In genomic region chr1:9270290-9270900, GRCh38 we compare ENCODE assay signal across 11 cellular contexts. TPM values are rescaled to one million over a fixed set of nuclear protein-coding genes. Genes with fewer than 3 reads are reported as not detected.
DNase-seq lines count a peak whose midpoint lies in the region; ATAC-seq and TF ChIP-seq lines count a peak whose summit lies in the region.
"Had no signal": no experiment of that assay in that cellular context is flagged by ENCODE, and none has a peak within 500 bp of the region (broad histone marks: within the 10 kb centered on the region; RNA-seq: fewer than 3 reads in every experiment).

No MANE protein-coding gene starts in this region.

- H3K4me2 ChIP-seq in GM23248 (ENCODE audit: unreplicated experiment) (no peak overlapping the region), neural progenitor cell (peak overlapping the region; percentile 13)

- no peaks in the 10 kb centered on the region for H3F3A ChIP-seq in GM23248 (ENCODE audit: insufficient read depth)
- peaks cover 13% of the 10 kb centered on the region for H3F3A ChIP-seq in neural progenitor cell (ENCODE audit: low read depth)

- in situ Hi-C loops in GM23248 (cut with MboI): no loop called here

- H3K4me3 ChIP-seq in GM23248: no peak overlapping the region
- H3K4me3 ChIP-seq in neural progenitor cell: no peak overlapping the region
- H3K4me3 ChIP-seq: body of pancreas had no signal

- H3K36me3 ChIP-seq in GM23248 (ENCODE audit: low read depth) (no peaks in the 10 kb centered on the region), neural progenitor cell (no peaks in the 10 kb centered on the region)
- H3K36me3 ChIP-seq: WERI-Rb-1 had no signal

- WGBS in GM23248 (ENCODE audit: low coverage in 1 of 2, low lambda C conversion rate in 2 of 2, missing lambda C conversion rate in 2 of 2), 2 experiments: 43 to 50% methylated on average over 15 of the region's 15 CpGs

- H3K9ac ChIP-seq in GM23248: 0 out of 2 replicates have a peak overlapping the region, but pooled peaks have one; percentile 2
- no peak overlapping the region for H3K9ac ChIP-seq in neural progenitor cell

- H3K27ac ChIP-seq in GM23248: no peak overlapping the region
- H3K27ac ChIP-seq in neural progenitor cell: no peak overlapping the region
- H3K27ac ChIP-seq: body of pancreas, WERI-Rb-1 had no signal

- H3K9me2 ChIP-seq in GM23248 (ENCODE audit: insufficient read depth): no peaks in the 10 kb centered on the region

- H3K27me3 ChIP-seq in GM23248 (replicated peaks; ENCODE audit: insufficient read depth) (no peaks in the 10 kb centered on the region), neural progenitor cell (no peaks in the 10 kb centered on the region)
- H3K27me3 ChIP-seq: body of pancreas had no signal

- no peak for ATAC-seq in GM18909 (IDR thresholded peaks at IDR 0.05; ENCODE audit: poor library complexity, unreplicated experiment)
- ATAC-seq: body of pancreas had no signal

- H3K27me3 Mint-ChIP-seq in chondrocyte (ENCODE audit: low read depth): no peaks in the 10 kb centered on the region
- peaks cover 9% of the 10 kb centered on the region for H3K27me3 Mint-ChIP-seq in neural progenitor cell (ENCODE audit: insufficient read depth, low read depth)

- TF ChIP-seq CTCF in chondrocyte (IDR thresholded peaks at IDR 0.05) (no peak), neural progenitor cell (IDR thresholded peaks at IDR 0.05) (no peak)

- H3K4me1 ChIP-seq in GM23248 (ENCODE audit: insufficient read depth) (peaks cover 9% of the 10 kb centered on the region), neural progenitor cell (peaks cover 19% of the 10 kb centered on the region)

- H3K79me2 ChIP-seq in GM23248 (ENCODE audit: insufficient read depth) (no peaks in the 10 kb centered on the region), neural progenitor cell (ENCODE audit: low read depth) (no peaks in the 10 kb centered on the region)

- DNase-seq in GM23248 (peak; percentile 60), NCI-H2029 (lab: John Stamatoyannopoulos, UW) (peak; percentile 64), chondrocyte (ENCODE audit: low spot score) (no peak), neural progenitor cell (ENCODE audit: low spot score) (peak; percentile 39), hepatic stellate cell (ENCODE audit: low spot score) (no peak)
- no peak for DNase-seq in activated naive CD4-positive, alpha-beta T cell treated with anti-CD3 and anti-CD28 coated beads, Interleukin-2, amount 50 U/mL, for 16 hours
- DNase-seq: body of pancreas, HCEC 1CT, NCI-H226 had no signal

- no peak overlapping the region for H2AFZ ChIP-seq in GM23248
- no peak overlapping the region for H2AFZ ChIP-seq in neural progenitor cell (replicated peaks)

- H3K4me1 Mint-ChIP-seq in chondrocyte (ENCODE audit: low read depth) (peaks cover 48% of the 10 kb centered on the region), neural progenitor cell (peaks cover 45% of the 10 kb centered on the region)

- H3K9me3 Mint-ChIP-seq in chondrocyte (ENCODE audit: low read depth) (no peaks in the 10 kb centered on the region), neural progenitor cell (no peaks in the 10 kb centered on the region)

- H4K20me1 ChIP-seq in GM23248 (ENCODE audit: insufficient read depth) (no peaks in the 10 kb centered on the region), neural progenitor cell (ENCODE audit: low read depth) (no peaks in the 10 kb centered on the region)

- H3K4me3 Mint-ChIP-seq in chondrocyte (ENCODE audit: unreplicated experiment) (no peak overlapping the region), neural progenitor cell (no peak overlapping the region)

- H3K36me3 Mint-ChIP-seq in chondrocyte (ENCODE audit: low read depth) (peaks cover 2% of the 10 kb centered on the region), neural progenitor cell (peaks cover 4% of the 10 kb centered on the region)

- no peaks in the 10 kb centered on the region for H3K9me3 ChIP-seq in GM23248 (ENCODE audit: low read depth)
- H3K9me3 ChIP-seq in neural progenitor cell (ENCODE audit: low read depth): no peaks in the 10 kb centered on the region
- H3K9me3 ChIP-seq: body of pancreas had no signal

- H3K27ac Mint-ChIP-seq in chondrocyte (ENCODE audit: unreplicated experiment) (peak overlapping the region; percentile 14), neural progenitor cell (no peak overlapping the region)

RNA-seq across cellular contexts. Expression of gene SPSB1, which starts 22.3 kb away (rescaled TPM):
- total RNA-seq in GM23248 (2014; rRNA removed; shearing (Covaris generic)): 13.5 and 22.7 TPM in 2 replicates
- 13.5 and 13.6 TPM in 2 replicates for polyA plus RNA-seq in GM23248 (2016; fragmentation: Nextera tagmentation; extraction: Ambion mirVana)
- total RNA-seq in chondrocyte: 164 to 184 TPM (median 173 TPM) in 3 replicates
- total RNA-seq in neural progenitor cell (ENCODE audit: low replicate concordance): 2.8 and 7.1 TPM in 2 replicates

RNA-seq across cellular contexts. Expression of gene H6PD, which starts 35.8 kb away (rescaled TPM):
- 29.6 and 31.4 TPM in 2 replicates for total RNA-seq in GM23248 (2014; rRNA removed; shearing (Covaris generic))
- polyA plus RNA-seq in GM23248 (2016; fragmentation: Nextera tagmentation; extraction: Ambion mirVana): 14.5 and 16.1 TPM in 2 replicates
- total RNA-seq in chondrocyte: 37.0 to 41.4 TPM (median 38.9 TPM) in 3 replicates
- 6.0 and 15.2 TPM in 2 replicates for total RNA-seq in neural progenitor cell (ENCODE audit: low replicate concordance)

Comparison
In these comparisons a context has a peak if more than half of its experiments do, and no peak if none do; other contexts are left out.
1. DNase-seq: peak in GM23248 (single experiment), NCI-H2029 (single experiment) and neural progenitor cell (single experiment); none in chondrocyte (single experiment), hepatic stellate cell (single experiment) and activated naive CD4-positive, alpha-beta T cell treated with anti-CD3 and anti-CD28 coated beads, Interleukin-2, amount 50 U/mL, for 16 hours (single experiment).